12 cellular contexts compared by ENCODE assay signal in genomic region chr3:3665961-3666640, GRCh38.
DNase-seq lines count a peak whose midpoint lies in the region; ATAC-seq, FAIRE-seq and TF ChIP-seq lines count a peak whose summit lies in the region.
"Had no signal": no experiment of that assay in that cellular context is flagged by ENCODE, and none has a peak within 500 bp of the region (broad histone marks: within the 10 kb centered on the region; RNA-seq: fewer than 3 reads in every experiment).

No MANE protein-coding gene starts in this region.

- peak overlapping the region; percentile 51 for H2AFZ ChIP-seq in astrocyte (ENCODE audit: low read depth, low read length)

- 76% methylated on average over 13 of the region's 13 CpGs for WGBS in esophagus muscularis mucosa

- no peak overlapping the region for H3K4me2 ChIP-seq in astrocyte (ENCODE audit: low read length)

- no peaks in the 10 kb centered on the region for H3K27me3 ChIP-seq in astrocyte (ENCODE audit: insufficient read depth, low read length)
- H3K27me3 ChIP-seq in esophagus muscularis mucosa: no peaks in the 10 kb centered on the region

- H3K27ac ChIP-seq in astrocyte (ENCODE audit: low read depth, low read length): peak overlapping the region; percentile 14
- H3K27ac ChIP-seq in esophagus muscularis mucosa (replicated peaks in 1 of 4): no peak overlapping the region

- intact Hi-C loops in Calu3 (cut with micrococcal nuclease; ENCODE audit: unreplicated experiment): loop anchor here (2.0 to 5.0 kb wide), 3 partner anchors 19 to 54 kb away; no protein-coding TSS in a partner anchor
- intact Hi-C loops in esophagus muscularis mucosa (cut with DNase I): no loop called here

- no peaks in the 10 kb centered on the region for H3K9me3 ChIP-seq in astrocyte (ENCODE audit: insufficient read depth, low read depth, low read length)
- no peaks in the 10 kb centered on the region for H3K9me3 ChIP-seq in esophagus muscularis mucosa
- H3K9me3 ChIP-seq: mucosa of descending colon had no signal

- FAIRE-seq in astrocyte (lab: Jason Lieb, UNC): no peak

- TF ChIP-seq EP300 in esophagus muscularis mucosa (IDR thresholded peaks at IDR 0.05): no peak

- no peaks in the 10 kb centered on the region for H3K79me2 ChIP-seq in astrocyte (ENCODE audit: insufficient read depth, low read length)

- ATAC-seq in GM19452 (IDR thresholded peaks at IDR 0.05; ENCODE audit: unreplicated experiment): peak; percentile 56
- peak; percentile 30 for ATAC-seq in HG03039 (IDR thresholded peaks at IDR 0.05; ENCODE audit: unreplicated experiment)
- ATAC-seq: esophagus mucosa, mucosa of descending colon had no signal

- H3K9ac ChIP-seq in astrocyte (ENCODE audit: low read length): no peak overlapping the region

- H3K36me3 Mint-ChIP-seq in Calu3 (ENCODE audit: insufficient read depth, unreplicated experiment) (peaks cover 7% of the 10 kb centered on the region), astrocyte (ENCODE audit: low read depth, unreplicated experiment) (no peaks in the 10 kb centered on the region)

- H3K27ac Mint-ChIP-seq in Calu3 (ENCODE audit: unreplicated experiment) (peak overlapping the region; percentile 83), astrocyte (ENCODE audit: unreplicated experiment) (no peak overlapping the region)

- no peaks in the 10 kb centered on the region for H3K36me3 ChIP-seq in astrocyte (ENCODE audit: insufficient read depth, low read length)
- H3K36me3 ChIP-seq in esophagus muscularis mucosa: no peaks in the 10 kb centered on the region

- CTCF ChIA-PET in Calu3 (lab: Charles Lee): interaction anchor here (1.2 to 2.2 kb wide), 2 partner anchors 34 to 41 kb away, joined by 3 to 5 read pairs; no protein-coding TSS in a partner anchor

- BruUV-seq in Calu3 (replicated peaks; lab: Mats Ljungman, UMichigan): no TSS peak

- TF ChIP-seq CTCF in Calu3 (IDR thresholded peaks at IDR 0.05; ENCODE audit: unreplicated experiment) (no peak), astrocyte (IDR thresholded peaks at IDR 0.05; ENCODE audit: insufficient read depth, low read depth, low read length) (no peak), esophagus muscularis mucosa (IDR thresholded peaks at IDR 0.05) (no peak)

- H3K4me1 Mint-ChIP-seq in Calu3 (ENCODE audit: low read depth, unreplicated experiment): peaks cover 41% of the 10 kb centered on the region
- peaks cover 6% of the 10 kb centered on the region for H3K4me1 Mint-ChIP-seq in astrocyte (ENCODE audit: low read depth, unreplicated experiment)

- DNase-seq in Calu3 (peak; percentile 31), astrocyte (ENCODE audit: low read depth) (no peak), inferior parietal cortex (ENCODE audit: extremely low spot score) (no peak), GM19238 (ENCODE audit: insufficient read length, low spot score) (no peak), mucosa of gallbladder (ENCODE audit: low spot score) (no peak), esophagus muscularis mucosa (ENCODE audit: extremely low spot score) (no peak)
- DNase-seq: activated naive CD4-positive, alpha-beta T cell; mucosa of descending colon; NCI-H1105 treated with DMSO at 0.1 percent for 48 hours had no signal

- H3K4me1 ChIP-seq in astrocyte (ENCODE audit: insufficient read depth, low read length) (peaks cover 17% of the 10 kb centered on the region), esophagus muscularis mucosa (no peaks in the 10 kb centered on the region)

- H4K20me1 ChIP-seq in astrocyte (ENCODE audit: insufficient read depth, low read length): no peaks in the 10 kb centered on the region

- H3K9me3 Mint-ChIP-seq in Calu3 (ENCODE audit: low read depth, unreplicated experiment) (peaks cover 5% of the 10 kb centered on the region), astrocyte (ENCODE audit: unreplicated experiment) (no peaks in the 10 kb centered on the region)

- TF ChIP-seq POLR2A in esophagus muscularis mucosa (IDR thresholded peaks at IDR 0.05; ENCODE audit: low read depth): no peak

- H3K4me3 Mint-ChIP-seq in Calu3 (ENCODE audit: low read depth, unreplicated experiment): peak overlapping the region; percentile 42
- no peak overlapping the region for H3K4me3 Mint-ChIP-seq in astrocyte (ENCODE audit: unreplicated experiment)

- H3K4me3 ChIP-seq in astrocyte (ENCODE audit: insufficient read depth, low read depth, low read length) (no peak overlapping the region), esophagus muscularis mucosa (no peak overlapping the region)
- H3K4me3 ChIP-seq: mucosa of descending colon had no signal

- H3K27me3 Mint-ChIP-seq in Calu3 (ENCODE audit: unreplicated experiment): no peaks in the 10 kb centered on the region
- no peaks in the 10 kb centered on the region for H3K27me3 Mint-ChIP-seq in astrocyte (ENCODE audit: low read depth, unreplicated experiment)
